ENCODE assay signal across 8 cellular contexts in the genomic region with DNA sequence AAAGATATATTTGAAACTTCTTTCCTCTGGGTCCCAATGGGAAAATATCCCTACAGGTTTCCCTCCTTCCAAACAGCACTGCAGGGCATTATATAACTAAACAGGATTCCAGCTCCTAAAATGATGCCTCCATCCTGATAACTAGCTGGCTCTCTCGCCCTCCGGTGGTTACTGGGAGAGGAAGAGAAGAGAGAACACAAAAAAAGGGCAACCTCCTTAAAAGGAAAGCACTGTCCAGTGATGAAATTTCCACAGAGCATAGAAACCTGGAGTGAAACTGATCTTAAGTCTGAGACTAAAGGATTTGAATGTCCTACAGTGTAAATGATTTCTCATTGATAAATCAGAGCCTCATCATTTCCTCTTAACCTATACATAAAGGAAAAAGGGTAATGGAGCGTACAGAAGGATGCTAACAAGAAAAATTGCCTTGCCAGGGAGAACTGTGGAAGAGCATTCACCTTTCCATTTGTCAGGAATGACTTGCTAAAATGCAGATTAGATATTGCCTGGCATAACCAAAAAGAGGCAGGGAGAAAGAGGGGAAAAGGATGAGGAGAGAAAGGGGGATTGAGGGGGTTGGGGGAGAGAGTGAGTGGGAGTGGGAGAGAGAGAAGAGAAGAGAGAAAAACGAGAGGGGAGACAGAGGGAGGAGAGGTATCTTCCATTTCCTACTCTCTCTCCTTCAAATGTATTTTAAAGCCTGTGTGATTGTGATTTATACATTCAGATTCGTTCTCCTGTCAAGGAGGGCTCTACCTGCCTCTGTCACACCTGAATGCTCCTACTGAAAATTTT.
DNase-seq lines count a peak whose midpoint lies in the region; ATAC-seq and TF ChIP-seq lines count a peak whose summit lies in the region.

No MANE protein-coding gene starts in this region.

- no peak overlapping the region for H3K14ac ChIP-seq in trophoblast cell (ENCODE audit: low read length)

- no peak overlapping the region for H2BK5ac ChIP-seq in trophoblast cell (ENCODE audit: low read depth, low read length, poor library complexity)

- no peaks in the 10 kb centered on the region for H3K36me3 ChIP-seq in SU-DHL-6 (ENCODE audit: low read length)
- H3K36me3 ChIP-seq in trophoblast cell (ENCODE audit: control insufficient read depth in 1 of 2, insufficient read depth in 2 of 2, low read length in 2 of 2), result no peaks in the 10 kb centered on the region

- no peak for ATAC-seq in HG02678 (IDR thresholded peaks at IDR 0.05; ENCODE audit: unreplicated experiment)

- H2AFZ ChIP-seq in SU-DHL-6 (ENCODE audit: low read depth, low read length, severe bottlenecking) (no peak overlapping the region), trophoblast cell (ENCODE audit: insufficient read depth, low read length, poor library complexity) (no peak overlapping the region)

- no peak overlapping the region for H4K8ac ChIP-seq in trophoblast cell (ENCODE audit: low read depth, low read length)

- H3K9me2 ChIP-seq in SU-DHL-6 (replicated peaks; ENCODE audit: insufficient read depth, low read length), result no peaks in the 10 kb centered on the region

- in situ Hi-C loops in KBM-7 (cut with MboI; ENCODE audit: low pct_unique_long_range_greater_than_20kb, low sequenced_read_pairs), result no loop called here

- H3K9me3 ChIP-seq in SU-DHL-6 (ENCODE audit: insufficient read depth, low read length) (no peaks in the 10 kb centered on the region), trophoblast cell (ENCODE audit: insufficient read depth, low read depth, low read length) (no peaks in the 10 kb centered on the region)

- no peak overlapping the region for H3K27ac ChIP-seq in SU-DHL-6 (ENCODE audit: low read depth, low read length)
- peak overlapping the region; percentile 89 for H3K27ac ChIP-seq in trophoblast cell (ENCODE audit: low read depth, low read length)

- H3K4me3 ChIP-seq in SU-DHL-6 (ENCODE audit: insufficient read depth, low read length, poor library complexity, severe bottlenecking), result no peak overlapping the region
- H3K4me3 ChIP-seq in fibroblast of villous mesenchyme (ENCODE audit: low read depth, low read length), result peak overlapping the region; percentile 86
- no peak overlapping the region for H3K4me3 ChIP-seq in trophoblast cell (ENCODE audit: low read depth, low read length)

- H3K23ac ChIP-seq in trophoblast cell (ENCODE audit: low read length), result no peak overlapping the region

- no peaks in the 10 kb centered on the region for H3F3A ChIP-seq in SU-DHL-6 (ENCODE audit: insufficient read depth)

- no peaks in the 10 kb centered on the region for H4K20me1 ChIP-seq in SU-DHL-6 (ENCODE audit: low read depth, low read length)

- peaks cover 10% of the 10 kb centered on the region for H3K79me1 ChIP-seq in trophoblast cell (ENCODE audit: low read length)

- peaks cover 2 to 11% of the 10 kb centered on the region in 2 experiments for H3K4me1 ChIP-seq in trophoblast cell (ENCODE audit: control insufficient read depth in 1 of 2, insufficient read depth in 2 of 2, low read length in 2 of 2)

- H3K79me2 ChIP-seq in SU-DHL-6 (ENCODE audit: insufficient read depth, low read length) (no peaks in the 10 kb centered on the region), trophoblast cell (ENCODE audit: control insufficient read depth, insufficient read depth, low read length, poor library complexity) (peaks cover 3% of the 10 kb centered on the region)

- H2BK12ac ChIP-seq in trophoblast cell (ENCODE audit: low read length), result no peak overlapping the region

- DNase-seq in COR-L47 (lab: John Stamatoyannopoulos, UW) (peak; percentile 43), KBM-7 (peak; percentile 35), fibroblast of villous mesenchyme (ENCODE audit: low read depth) (peak; percentile 86), trophoblast cell (peak in 1 of 2 donors; percentile 53), T-helper 9 cell (no peak), NCI-H510A (lab: John Stamatoyannopoulos, UW) (no peak)

- WGBS in trophoblast cell (ENCODE audit: extremely low coverage, insufficient coverage, insufficient read length), result no CpG with 5 or more reads among the region's 5 CpGs

- no peak overlapping the region for H3K4ac ChIP-seq in trophoblast cell (ENCODE audit: low read depth, low read length)

- no peak overlapping the region for H4K12ac ChIP-seq in trophoblast cell (ENCODE audit: low read depth, low read length)

- H3K27me3 ChIP-seq in SU-DHL-6 (ENCODE audit: low read length), result no peaks in the 10 kb centered on the region
- H3K27me3 ChIP-seq in trophoblast cell (ENCODE audit: insufficient read depth, low read length), result no peaks in the 10 kb centered on the region

- no peak overlapping the region for H4K91ac ChIP-seq in trophoblast cell (ENCODE audit: low read depth, low read length)

- H2BK120ac ChIP-seq in trophoblast cell (ENCODE audit: insufficient read depth, low read length, poor library complexity), result no peak overlapping the region

- H3K9ac ChIP-seq in SU-DHL-6 (ENCODE audit: low read length), result no peak overlapping the region
- H3K9ac ChIP-seq in trophoblast cell (ENCODE audit: low read length), result no peak overlapping the region

- TF ChIP-seq CTCF in SU-DHL-6 (IDR thresholded peaks at IDR 0.05; ENCODE audit: insufficient read depth, low read length, poor library complexity, severe bottlenecking) (peak; percentile 32), fibroblast of villous mesenchyme (IDR thresholded peaks at IDR 0.05; ENCODE audit: insufficient read depth, low read depth, low read length) (peak; percentile 64)

- no peak overlapping the region for H2AK5ac ChIP-seq in trophoblast cell (ENCODE audit: low read length)

- H3K18ac ChIP-seq in trophoblast cell (ENCODE audit: low read length), result no peak overlapping the region

- H3K4me2 ChIP-seq in SU-DHL-6 (ENCODE audit: low read depth, low read length, poor library complexity, severe bottlenecking) (no peak overlapping the region), trophoblast cell (ENCODE audit: low read length) (peak overlapping the region; percentile 78)

Comparison
In these comparisons a context has a peak if more than half of its experiments do, and no peak if none do; other contexts are left out.
1. DNase-seq: peak in COR-L47 (single experiment), KBM-7 (single experiment) and fibroblast of villous mesenchyme (single experiment); none in T-helper 9 cell (single experiment) and NCI-H510A (single experiment).